19 cellular contexts compared by ENCODE assay signal in genomic region chr7:7105800-7106582, GRCh38.
A peak's percentile ranks its signal among the peaks of the same experiment; 100 is the strongest.
DNase-seq lines count a peak whose midpoint lies in the region; ATAC-seq, FAIRE-seq and TF ChIP-seq lines count a peak whose summit lies in the region.
"Had no signal": no experiment of that assay in that cellular context is flagged by ENCODE, and none has a peak within 500 bp of the region (broad histone marks: within the 10 kb centered on the region; RNA-seq: fewer than 3 reads in every experiment).

No MANE protein-coding gene starts in this region.

- H3K9me3 Mint-ChIP-seq in GM23338, result peaks cover 28% of the 10 kb centered on the region; the same call in 2 of the 3 replicates

- H3K9me2 ChIP-seq in GM23338 (ENCODE audit: insufficient read depth), result no peaks in the 10 kb centered on the region

- H3K36me3 ChIP-seq in ACC112 (ENCODE audit: insufficient read depth, low read length) (no peaks in the 10 kb centered on the region), GM23338 (ENCODE audit: insufficient read depth) (peaks cover 3% of the 10 kb centered on the region; the same call in 1 of the 2 replicates)
- H3K36me3 ChIP-seq: Peyer's patch had no signal

- no peaks in the 10 kb centered on the region for H4K20me1 ChIP-seq in GM23338 (replicated peaks; ENCODE audit: insufficient read depth)

- H3K27ac ChIP-seq in ACC112 (ENCODE audit: low read depth, low read length) (no peak overlapping the region), GM23338 (ENCODE audit: low read depth) (peak overlapping the region; percentile 3; the same call in 1 of the 2 replicates)
- H3K27ac ChIP-seq: Peyer's patch had no signal

- FAIRE-seq in islet of Langerhans (lab: Jason Lieb, UNC) (peak; percentile 86), RCC 7860 (lab: Jason Lieb, UNC) (no peak)
- FAIRE-seq: GM12892 had no signal

- H3K27me3 ChIP-seq in ACC112 (ENCODE audit: insufficient read depth, low read length), result no peaks in the 10 kb centered on the region
- no peaks in the 10 kb centered on the region for H3K27me3 ChIP-seq in GM23338 (ENCODE audit: insufficient read depth)
- H3K27me3 ChIP-seq: Peyer's patch had no signal

- DNase-seq in GM23338 (ENCODE audit: low spot score) (no peak), T-helper 17 cell (no peak), RCC 7860 (ENCODE audit: low spot score) (no peak)
- no peak for DNase-seq in activated naive CD4-positive, alpha-beta T cell treated with Interleukin-2 at 50 U/mL for 16 hours
- DNase-seq: DMS79, GDM1, HFFc6, NCI-H1417, NCI-H1930, NCI-H2171, NCI-H510A, NCI-H82, Peyer's patch, SHP77 treated with DMSO at 0.1 percent for 48 hours had no signal

- H3K79me2 ChIP-seq in ACC112 (ENCODE audit: control insufficient read depth, insufficient read depth, low read length, unreplicated experiment) (no peaks in the 10 kb centered on the region), GM23338 (replicated peaks; ENCODE audit: insufficient read depth) (no peaks in the 10 kb centered on the region)

- H3K4me2 ChIP-seq in GM23338, result peak overlapping the region; percentile 29

- no peak for TF ChIP-seq CTCF in GM23338 (conservative IDR thresholded peaks at IDR 0.05; ENCODE audit: low read depth in 2 of 2)

- H3K36me3 Mint-ChIP-seq in GM23338 (ENCODE audit: low read depth), result peaks cover 22% of the 10 kb centered on the region; the same call in 2 of the 3 replicates
- peaks cover 2% of the 10 kb centered on the region for H3K36me3 Mint-ChIP-seq in T-helper 17 cell (ENCODE audit: low read depth)

- H2AFZ ChIP-seq in ACC112 (ENCODE audit: low read length, unreplicated experiment) (peak overlapping the region; percentile 58), GM23338 (no peak overlapping the region)

- H3K4me3 Mint-ChIP-seq in GM23338 (peak overlapping the region; percentile 45), T-helper 17 cell (no peak overlapping the region)
- H3K4me3 Mint-ChIP-seq: HFFc6 had no signal

- ATAC-seq in GM23338 (no peak), T-helper 17 cell (no peak), GM19395 (IDR thresholded peaks at IDR 0.05; ENCODE audit: unreplicated experiment) (no peak), GM21390 (IDR thresholded peaks at IDR 0.05; ENCODE audit: unreplicated experiment) (no peak)

- H3F3A ChIP-seq in GM23338 (replicated peaks; ENCODE audit: low read depth), result no peaks in the 10 kb centered on the region

- H3K4me1 ChIP-seq in ACC112 (ENCODE audit: control insufficient read depth, insufficient read depth, low read length, unreplicated experiment) (peaks cover 9% of the 10 kb centered on the region), GM23338 (ENCODE audit: insufficient read depth) (peaks cover 28% of the 10 kb centered on the region)
- H3K4me1 ChIP-seq: Peyer's patch had no signal

- H3K4me1 Mint-ChIP-seq in GM23338 (peaks cover 38% of the 10 kb centered on the region), T-helper 17 cell (peaks cover 6% of the 10 kb centered on the region)

- H3K27ac Mint-ChIP-seq in GM23338 (no peak overlapping the region), T-helper 17 cell (peak overlapping the region; percentile 51)
- H3K27ac Mint-ChIP-seq: HFFc6 had no signal

- H3K4me3 ChIP-seq in ACC112 (ENCODE audit: low read depth, low read length) (no peak overlapping the region), GM23338 (0 out of 2 replicates have a peak overlapping the region, but pooled peaks have one; percentile 0)
- H3K4me3 ChIP-seq: Peyer's patch had no signal

- no peaks in the 10 kb centered on the region for H3K9me3 ChIP-seq in T-helper 17 cell (ENCODE audit: control insufficient read depth, low read length, poor library complexity, severe bottlenecking)
- H3K9me3 ChIP-seq: Peyer's patch had no signal

- H3K27me3 Mint-ChIP-seq in GM23338 (ENCODE audit: insufficient read depth, low read depth, poor library complexity) (peaks cover 6% of the 10 kb centered on the region), T-helper 17 cell (peaks cover 6% of the 10 kb centered on the region)

TF ChIP-seq in GM23338, 12 proteins besides CTCF, POLR2A, EP300 and RAD21:
- TF ChIP-seq ZNF114 (CRISPR knock-in tag; IDR thresholded peaks at IDR 0.05) (no peak), NANOG (IDR thresholded peaks at IDR 0.05; ENCODE audit: borderline replicate concordance) (peak; percentile 79)
